In the genomic region with DNA sequence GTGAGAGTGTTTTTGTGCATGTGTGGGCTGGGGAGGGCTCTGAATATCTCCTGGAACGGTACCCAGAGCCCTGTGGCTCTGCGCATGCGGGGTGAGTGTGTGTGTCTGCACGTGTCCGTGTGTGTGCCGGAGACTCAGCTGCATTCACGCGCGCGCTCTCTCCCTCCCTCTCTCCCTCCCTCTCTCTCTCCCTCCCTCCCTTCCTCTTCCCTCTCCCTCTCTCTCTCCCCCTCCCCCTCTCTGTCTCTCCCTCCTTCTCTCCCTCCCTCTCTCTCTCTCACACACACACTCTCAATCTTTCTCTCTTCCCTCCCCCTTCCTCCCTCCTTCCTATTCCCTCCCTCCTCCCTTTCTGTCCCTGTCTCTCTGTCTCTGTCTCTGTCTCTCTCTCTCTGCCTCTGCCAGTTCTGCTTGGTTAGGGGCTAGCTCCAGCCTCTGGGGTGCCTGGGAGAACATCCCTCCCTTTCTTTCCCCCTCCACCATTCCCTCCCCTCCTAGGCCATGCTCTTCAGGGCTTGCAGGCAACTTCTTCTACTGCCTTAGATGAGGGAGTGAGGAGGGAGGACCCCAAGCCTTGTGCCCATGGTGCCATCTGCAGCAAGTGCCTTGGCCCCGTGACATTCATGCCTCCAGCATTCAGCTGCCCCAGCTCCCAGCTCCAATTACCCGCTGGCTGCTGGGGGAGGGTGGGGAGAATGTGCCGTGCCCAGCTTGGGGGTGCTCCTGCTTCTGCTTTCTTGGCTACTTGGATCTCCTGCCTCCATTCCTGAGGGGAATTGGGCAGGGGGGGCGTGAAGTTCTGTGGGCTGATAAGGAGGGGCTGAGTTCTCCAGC, we compare ENCODE assay signal across 8 cellular contexts. TPM values are rescaled to one million over a fixed set of nuclear protein-coding genes. Genes with fewer than 3 reads are reported as not detected.
DNase-seq lines count a peak whose midpoint lies in the region; ATAC-seq lines count a peak whose summit lies in the region.

No MANE protein-coding gene starts in this region.

- intact Hi-C loops in left colon (cut with DNase I, micrococcal nuclease): loop anchor here in 1 of 2 donors (5.0 kb wide), 1 partner anchor 38 kb away; no protein-coding TSS in a partner anchor

- H3K27ac ChIP-seq in caudate nucleus (ENCODE audit: low read depth, low read length): peak overlapping the region; percentile 100

- DNase-seq in GM04504 (ENCODE audit: low read depth) (peak; percentile 65), NCI-H2107 (lab: John Stamatoyannopoulos, UW) (peak; percentile 76), caudate nucleus (lab: John Stamatoyannopoulos, UW) (peak in 58 of 61 donors; percentile 72 to 96 (median 89)), left colon (peak; percentile 90 to 92)
- DNase-seq in activated CD4-positive, CD25-positive, alpha-beta regulatory T cell treated with anti-CD3 and anti-CD28 coated beads, Interleukin-2, amount 50 U/mL, for 16 hours (ENCODE audit: low read depth, low spot score): peak; percentile 56
- DNase-seq in stimulated activated CD4-positive, alpha-beta T cell treated with anti-CD3 and anti-CD28 coated beads, Interleukin-1b, Interleukin-23, amount 100 ng/mL, for 24 hours (ENCODE audit: low read depth in 4 of 4, low spot score in 1 of 4): peak; percentile 57 to 78 (median 70)

- ATAC-seq in left colon (peak; percentile 13), GM21360 (IDR thresholded peaks at IDR 0.05; ENCODE audit: unreplicated experiment) (no peak), HG02763 (IDR thresholded peaks at IDR 0.05; ENCODE audit: unreplicated experiment) (no peak)

RNA-seq across cellular contexts. Expression of a gene that starts 6.4 kb away (rescaled TPM):
- 10 to 100 TPM; 48.4 to 56.3 TPM for total RNA-seq in left colon

RNA-seq across cellular contexts. Expression of a gene that starts 14.9 kb away (rescaled TPM):
- 100 to 1,000 TPM in 1 of 2 donors, 10 to 100 TPM in 1; 63.4 to 108 TPM for total RNA-seq in left colon

RNA-seq across cellular contexts. Expression of a gene that starts 31.3 kb away (rescaled TPM):
- total RNA-seq in left colon: 10 to 100 TPM; 16.9 to 19.8 TPM

RNA-seq across cellular contexts. Expression of a gene that starts 52.6 kb away (rescaled TPM):
- 10 to 100 TPM; 77.4 to 82.0 TPM for total RNA-seq in left colon

RNA-seq across cellular contexts. Expression of a gene that starts 53.9 kb away (rescaled TPM):
- under 1 TPM; 0.20 to 0.67 TPM for total RNA-seq in left colon
